3 cellular contexts compared by ENCODE assay signal in the genomic region with DNA sequence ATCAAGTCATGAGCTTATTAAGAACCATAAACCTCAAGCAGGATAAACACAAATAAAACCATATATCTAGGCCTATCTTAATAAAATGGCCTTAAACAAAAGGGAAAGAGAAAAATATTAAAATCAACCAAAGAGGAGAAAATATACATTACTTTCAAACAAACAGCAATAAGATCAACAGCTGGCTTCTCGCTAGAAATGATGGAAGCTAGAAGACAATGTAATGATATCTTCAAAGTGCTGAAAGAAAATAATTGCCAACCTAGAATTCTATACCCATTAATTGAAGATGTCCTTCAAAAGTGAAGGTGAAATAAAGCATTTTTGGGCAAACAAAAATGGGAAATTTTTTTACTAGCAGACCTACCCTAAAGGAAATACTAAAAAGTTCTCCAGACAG.
"Had no signal": no experiment of that assay in that cellular context is flagged by ENCODE, and none has a peak within 500 bp of the region (broad histone marks: within the 10 kb centered on the region; RNA-seq: fewer than 3 reads in every experiment).

No MANE protein-coding gene starts in this region.

- H3K4me3 ChIP-seq: GM12878 had no signal

- DNase-seq: GDM1, GF-D8 had no signal

- ATAC-seq: GM12878 had no signal
